Comparison of ENCODE assay signal across 8 cellular contexts in genomic region chr3:143971367-143972154, GRCh38. TPM values are rescaled to one million over a fixed set of nuclear protein-coding genes. Genes with fewer than 3 reads are reported as not detected.
DNase-seq lines count a peak whose midpoint lies in the region; ATAC-seq and TF ChIP-seq lines count a peak whose summit lies in the region.

TSS of gene DIPK2A (plus strand) at chr3:143971823. CDS start at chr3:143972333, 510 bp downstream.

- no peak for TF ChIP-seq EP300 in Ishikawa (IDR thresholded peaks at IDR 0.05; ENCODE audit: borderline replicate concordance)

- H3K27me3 ChIP-seq in mononuclear cell (ENCODE audit: insufficient read depth, low read length) = no peaks in the 10 kb centered on the region

- peaks cover 18% of the 10 kb centered on the region for H3K4me1 ChIP-seq in mononuclear cell (ENCODE audit: insufficient read depth, low read length)

- peak; percentile 26 for TF ChIP-seq CTCF in epithelial cell of esophagus (IDR thresholded peaks at IDR 0.05; ENCODE audit: insufficient read depth, low read depth, low read length, missing control alignments)

- peak; percentile 95 for DNase-seq in DMS153 (lab: John Stamatoyannopoulos, UW)
- peak; percentile 74 for DNase-seq in OCI-M2 (lab: John Stamatoyannopoulos, UW; ENCODE audit: unreplicated experiment)
- DNase-seq in activated T-cell treated with anti-CD3 and anti-CD28 coated beads for 4 hours = peak; percentile 95
- DNase-seq in epithelial cell of esophagus (ENCODE audit: low read depth) = peak; percentile 96
- peak; percentile 91 to 92 for DNase-seq in stimulated activated CD8-positive, alpha-beta memory T cell treated with anti-CD3 and anti-CD28 coated beads, Interleukin-2, amount 100 ng/mL, for 48 hours (ENCODE audit: low read depth in 2 of 2)

- no peaks in the 10 kb centered on the region for H3K9me3 ChIP-seq in mononuclear cell (ENCODE audit: low read depth, low read length)

- no peak for TF ChIP-seq RAD21 in Ishikawa (IDR thresholded peaks at IDR 0.05; ENCODE audit: low read depth)

- H3K4me3 ChIP-seq in epithelial cell of esophagus (ENCODE audit: low read length) = peak within 1 kb of the TSS; percentile 74
- H3K4me3 ChIP-seq in mononuclear cell (ENCODE audit: low read length) = peak within 1 kb of the TSS; percentile 82

- ATAC-seq in GM21619 (IDR thresholded peaks at IDR 0.05; ENCODE audit: unreplicated experiment) = peak; percentile 51

TF ChIP-seq in Ishikawa, 13 proteins besides CTCF, POLR2A, EP300 and RAD21:
- 0 out of 2 replicates have a peak, but pooled peaks have one; percentile 4 for TF ChIP-seq TEAD4 (IDR thresholded peaks at IDR 0.05)
- no peak for TF ChIP-seq REST (IDR thresholded peaks at IDR 0.05; ENCODE audit: low read depth)
- TF ChIP-seq TCF12 (IDR thresholded peaks at IDR 0.05; ENCODE audit: low read depth) = peak; percentile 47; the same call in 1 of the 2 replicates
- TF ChIP-seq, protein P1, sequence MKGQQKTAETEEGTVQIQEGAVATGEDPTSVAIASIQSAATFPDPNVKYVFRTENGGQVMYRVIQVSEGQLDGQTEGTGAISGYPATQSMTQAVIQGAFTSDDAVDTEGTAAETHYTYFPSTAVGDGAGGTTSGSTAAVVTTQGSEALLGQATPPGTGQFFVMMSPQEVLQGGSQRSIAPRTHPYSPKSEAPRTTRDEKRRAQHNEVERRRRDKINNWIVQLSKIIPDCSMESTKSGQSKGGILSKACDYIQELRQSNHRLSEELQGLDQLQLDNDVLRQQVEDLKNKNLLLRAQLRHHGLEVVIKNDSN (IDR thresholded peaks at IDR 0.05) = no peak
- peak; percentile 91 for TF ChIP-seq EGR1 (IDR thresholded peaks at IDR 0.05)
- TF ChIP-seq YY1 (IDR thresholded peaks at IDR 0.05; ENCODE audit: low read depth) = 0 out of 2 replicates have a peak, but pooled peaks have one; percentile 29
- no peak; the same call in 1 of the 2 replicates for TF ChIP-seq CREB1 (IDR thresholded peaks at IDR 0.05; ENCODE audit: low read depth)
- no peak for TF ChIP-seq NFIC (IDR thresholded peaks at IDR 0.05)
- TF ChIP-seq ZBTB7A (IDR thresholded peaks at IDR 0.05; ENCODE audit: low read depth) = 0 out of 2 replicates have a peak, but pooled peaks have one; percentile 33
- TF ChIP-seq CEBPB (IDR thresholded peaks at IDR 0.05) = no peak
- peak; percentile 64 for TF ChIP-seq TAF1 (IDR thresholded peaks at IDR 0.05; ENCODE audit: low read depth)
- TF ChIP-seq MAX (IDR thresholded peaks at IDR 0.05) = peak; percentile 49
- TF ChIP-seq FOXM1 (IDR thresholded peaks at IDR 0.05; ENCODE audit: borderline replicate concordance, low read depth) = 0 out of 2 replicates have a peak, but pooled peaks have one; percentile 2
TF ChIP-seq in Ishikawa: peak in this region for 8.

RNA-seq across cellular contexts. Expression of gene DIPK2A, which starts in this region (rescaled TPM):
- 52.9 TPM for total RNA-seq in mononuclear cell

Comparison
In these comparisons a context has a peak if more than half of its experiments do, and no peak if none do; other contexts are left out.
1. Peak in every context shown above with its lines: DNase-seq, ATAC-seq and H3K4me3 ChIP-seq.